1 cellular context compared by ENCODE assay signal in the genomic region with DNA sequence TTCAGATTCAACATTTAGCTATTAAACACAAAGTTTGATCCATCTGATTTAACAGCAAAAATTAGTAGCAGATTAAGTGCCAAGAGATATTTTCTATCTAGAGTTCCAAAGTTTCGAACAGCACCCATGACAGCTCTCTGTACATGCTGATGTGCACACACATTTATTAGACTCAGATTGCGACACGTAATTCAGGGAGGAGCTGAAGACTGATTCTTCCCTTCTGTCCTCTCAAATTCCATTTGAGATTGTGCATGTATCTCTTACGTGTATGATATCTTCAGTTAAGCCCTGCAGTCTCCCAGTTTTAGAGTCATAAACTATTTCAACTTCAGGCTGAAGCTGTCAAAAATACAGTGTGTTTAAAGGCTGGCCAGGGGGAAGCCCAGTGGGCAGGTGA.
TF ChIP-seq lines count a peak whose summit lies in the region.

No MANE protein-coding gene starts in this region.

TF ChIP-seq in HepG2, 621 proteins besides CTCF, POLR2A, EP300 and RAD21:
- TF ChIP-seq CEBPB (IDR thresholded peaks at IDR 0.05; ENCODE audit: borderline replicate concordance, low read depth, low read length): peak; percentile 71
- no peak for TF ChIP-seq ZNF331 (CRISPR knock-in tag; IDR thresholded peaks at IDR 0.05)
- TF ChIP-seq, protein P1, sequence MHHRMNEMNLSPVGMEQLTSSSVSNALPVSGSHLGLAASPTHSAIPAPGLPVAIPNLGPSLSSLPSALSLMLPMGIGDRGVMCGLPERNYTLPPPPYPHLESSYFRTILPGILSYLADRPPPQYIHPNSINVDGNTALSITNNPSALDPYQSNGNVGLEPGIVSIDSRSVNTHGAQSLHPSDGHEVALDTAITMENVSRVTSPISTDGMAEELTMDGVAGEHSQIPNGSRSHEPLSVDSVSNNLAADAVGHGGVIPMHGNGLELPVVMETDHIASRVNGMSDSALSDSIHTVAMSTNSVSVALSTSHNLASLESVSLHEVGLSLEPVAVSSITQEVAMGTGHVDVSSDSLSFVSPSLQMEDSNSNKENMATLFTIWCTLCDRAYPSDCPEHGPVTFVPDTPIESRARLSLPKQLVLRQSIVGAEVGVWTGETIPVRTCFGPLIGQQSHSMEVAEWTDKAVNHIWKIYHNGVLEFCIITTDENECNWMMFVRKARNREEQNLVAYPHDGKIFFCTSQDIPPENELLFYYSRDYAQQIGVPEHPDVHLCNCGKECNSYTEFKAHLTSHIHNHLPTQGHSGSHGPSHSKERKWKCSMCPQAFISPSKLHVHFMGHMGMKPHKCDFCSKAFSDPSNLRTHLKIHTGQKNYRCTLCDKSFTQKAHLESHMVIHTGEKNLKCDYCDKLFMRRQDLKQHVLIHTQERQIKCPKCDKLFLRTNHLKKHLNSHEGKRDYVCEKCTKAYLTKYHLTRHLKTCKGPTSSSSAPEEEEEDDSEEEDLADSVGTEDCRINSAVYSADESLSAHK (CRISPR knock-in tag; IDR thresholded peaks at IDR 0.05; ENCODE audit: borderline replicate concordance): no peak
